Comparison of ENCODE assay signal across 12 cellular contexts in the genomic region with DNA sequence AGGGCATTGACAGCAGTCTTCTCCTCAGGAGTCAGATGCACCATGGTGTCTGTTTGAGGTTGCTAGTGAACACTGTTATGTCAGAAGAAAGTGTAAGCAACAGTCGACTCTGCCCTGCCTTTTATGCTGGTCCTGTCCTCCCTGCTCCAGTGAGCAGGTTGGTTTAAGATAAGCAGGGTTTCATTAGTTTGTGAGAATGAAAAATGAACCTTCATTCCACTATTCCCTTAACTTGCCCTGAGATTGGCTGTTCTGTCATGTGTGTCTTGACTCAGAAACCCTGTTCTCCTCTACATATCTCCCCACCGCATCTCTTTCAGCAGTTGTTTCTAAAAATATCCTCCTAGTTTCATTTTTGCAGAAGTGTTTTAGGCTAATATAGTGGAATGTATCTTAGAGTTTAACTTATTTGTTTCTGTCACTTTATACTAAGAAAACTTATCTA. TPM values are rescaled to one million over a fixed set of nuclear protein-coding genes. Genes with fewer than 3 reads are reported as not detected.
DNase-seq lines count a peak whose midpoint lies in the region; ATAC-seq and TF ChIP-seq lines count a peak whose summit lies in the region.
"Had no signal": no experiment of that assay in that cellular context is flagged by ENCODE, and none has a peak within 500 bp of the region (broad histone marks: within the 10 kb centered on the region; RNA-seq: fewer than 3 reads in every experiment).

TSS of gene HBD (minus strand) at position 94 of the 445 bp plus-strand sequence. CDS start at position 44, 50 bp downstream.

- H3K9ac ChIP-seq in GM23248 = no peak within 1 kb of the TSS
- H3K9ac ChIP-seq in fibroblast of lung (ENCODE audit: insufficient read depth, low read length) = no peak within 1 kb of the TSS
- H3K9ac ChIP-seq: parathyroid adenoma had no signal

- H3K4me1 ChIP-seq in GM23248 (ENCODE audit: insufficient read depth) (no peaks in the 10 kb centered on the region; the same call in 1 of the 2 replicates), fibroblast of lung (ENCODE audit: control insufficient read depth, extremely low read depth, insufficient read depth, low read length) (peaks cover 9% of the 10 kb centered on the region), upper lobe of left lung (no peaks in the 10 kb centered on the region)
- H3K4me1 ChIP-seq: parathyroid adenoma had no signal

- TF ChIP-seq POLR2A in GM18505 (IDR thresholded peaks at IDR 0.05; ENCODE audit: borderline replicate concordance, extremely low read depth, insufficient read depth, insufficient read length) = no peak
- TF ChIP-seq POLR2A in upper lobe of left lung (IDR thresholded peaks at IDR 0.05) = no peak

- H3K4me2 ChIP-seq in GM23248 (ENCODE audit: unreplicated experiment) = peak within 1 kb of the TSS; percentile 39
- H3K4me2 ChIP-seq in fibroblast of lung (ENCODE audit: extremely low read depth, insufficient read depth, low read length) = peak within 1 kb of the TSS; percentile 68

- H3K79me2 ChIP-seq in GM23248 (ENCODE audit: insufficient read depth) (no peaks in the 10 kb centered on the region), fibroblast of lung (ENCODE audit: control insufficient read depth, insufficient read depth, low read length) (no peaks in the 10 kb centered on the region)
- H3K79me2 ChIP-seq: parathyroid adenoma had no signal

- H3K9me3 ChIP-seq in GM23248 (ENCODE audit: low read depth) = no peaks in the 10 kb centered on the region
- H3K9me3 ChIP-seq in fibroblast of lung (ENCODE audit: control insufficient read depth, insufficient read depth, low read depth, low read length) = no peaks in the 10 kb centered on the region
- no peaks in the 10 kb centered on the region for H3K9me3 ChIP-seq in upper lobe of left lung

- no peaks in the 10 kb centered on the region for H3K9me2 ChIP-seq in GM23248 (ENCODE audit: insufficient read depth)

- H2AFZ ChIP-seq in GM23248 (peak within 1 kb of the TSS; percentile 56), fibroblast of lung (ENCODE audit: low read length) (peak within 1 kb of the TSS; percentile 83)
- H2AFZ ChIP-seq: parathyroid adenoma had no signal

- H3K27me3 ChIP-seq in GM23248 (replicated peaks; ENCODE audit: insufficient read depth) (no peaks in the 10 kb centered on the region), fibroblast of lung (ENCODE audit: control insufficient read depth, insufficient read depth, low read length) (no peaks in the 10 kb centered on the region), upper lobe of left lung (no peaks in the 10 kb centered on the region)

- DNase-seq in GM23248 (peak; percentile 64), fibroblast of lung (ENCODE audit: low read depth in 2 of 2) (peak; percentile 15 to 55), islet precursor cell (no peak), SHP77 (lab: John Stamatoyannopoulos, UW) (no peak), upper lobe of left lung (no peak)
- no peak for DNase-seq in activated CD4-positive, alpha-beta T cell treated with anti-CD3 and anti-CD28 coated beads for 48 hours
- DNase-seq: activated naive CD4-positive, alpha-beta T cell treated with anti-CD3 and anti-CD28 coated beads for 36 hours; KG1; SW 1271 had no signal

- H3K4me3 ChIP-seq in GM23248 = peak within 1 kb of the TSS; percentile 17
- H3K4me3 ChIP-seq in fibroblast of lung (replicated peaks in 1 of 4; ENCODE audit: control extremely low read depth in 1 of 4, insufficient read depth in 1 of 4, low read depth in 3 of 4, low read length in 4 of 4) = peak within 1 kb of the TSS in 1 of 4 experiments; percentile 3
- H3K4me3 ChIP-seq in upper lobe of left lung = no peak within 1 kb of the TSS

- H4K20me1 ChIP-seq in GM23248 (ENCODE audit: insufficient read depth) (no peaks in the 10 kb centered on the region), fibroblast of lung (ENCODE audit: control insufficient read depth, extremely low read depth, insufficient read depth, low read length) (no peaks in the 10 kb centered on the region)

- in situ Hi-C loops in GM23248 (cut with MboI) = no loop called here

- TF ChIP-seq EP300 in upper lobe of left lung (IDR thresholded peaks at IDR 0.05) = no peak

- WGBS in GM23248 (ENCODE audit: low coverage in 1 of 2, low lambda C conversion rate in 2 of 2, missing lambda C conversion rate in 2 of 2), 2 experiments = 7 to 27% methylated on average over 2 of the region's 2 CpGs
- 22 to 39% methylated on average over 2 of the region's 2 CpGs for WGBS in upper lobe of left lung, 2 donors

- H3K27ac ChIP-seq in GM23248 = no peak within 1 kb of the TSS
- no peak within 1 kb of the TSS for H3K27ac ChIP-seq in fibroblast of lung (ENCODE audit: insufficient read depth, low read length)
- no peak within 1 kb of the TSS for H3K27ac ChIP-seq in upper lobe of left lung
- H3K27ac ChIP-seq: parathyroid adenoma had no signal

- ATAC-seq in GM18505 (IDR thresholded peaks at IDR 0.05; ENCODE audit: unreplicated experiment) = peak; percentile 85
- peak; percentile 88 for ATAC-seq in HG03571 (IDR thresholded peaks at IDR 0.05; ENCODE audit: unreplicated experiment)
- ATAC-seq in upper lobe of left lung (ENCODE audit: low FRiP score in 2 of 2) = no peak

- H3F3A ChIP-seq in GM23248 (ENCODE audit: insufficient read depth) = 0 out of 2 replicates have a peak, but pooled peaks cover 5% of the 10 kb centered on the region

- H3K36me3 ChIP-seq in GM23248 (ENCODE audit: low read depth) = no peaks in the 10 kb centered on the region
- no peaks in the 10 kb centered on the region for H3K36me3 ChIP-seq in fibroblast of lung (ENCODE audit: control insufficient read depth, insufficient read depth, low read length)
- H3K36me3 ChIP-seq in upper lobe of left lung = no peaks in the 10 kb centered on the region

- TF ChIP-seq CTCF in fibroblast of lung (conservative IDR thresholded peaks at IDR 0.05 in 1 of 2, IDR thresholded peaks at IDR 0.05 in 1 of 2; ENCODE audit: low read depth in 1 of 2, low read length in 2 of 2) (no peak), upper lobe of left lung (IDR thresholded peaks at IDR 0.05) (no peak)

RNA-seq across cellular contexts. Expression of gene HBD, which starts in this region (rescaled TPM):
- total RNA-seq in GM23248 (2014; rRNA removed; shearing (Covaris generic)) = not detected in 2 replicates
- polyA plus RNA-seq in GM23248 (2016; fragmentation: Nextera tagmentation; extraction: Ambion mirVana) (not detected in 2 replicates), fibroblast of lung (17.1 and 53.4 TPM in 2 replicates)
- total RNA-seq in fibroblast of lung (5.9 TPM in 1 of 2 replicates, not detected in the other), upper lobe of left lung (1 to 10 TPM in 1 of 6 donors, not detected in 5; 7.2 TPM)
- 9.7 and 29.1 TPM in 2 replicates for polyA plus RNA-seq in fibroblast of lung (2012)
- polyA minus RNA-seq in fibroblast of lung (ENCODE audit: low replicate concordance) = 14.9 and 15.9 TPM in 2 replicates
- total RNA-seq: activated naive CD4-positive, alpha-beta T cell treated with anti-CD3 and anti-CD28 coated beads for 36 hours had no signal

Comparison
In these comparisons a context has a peak if more than half of its experiments do, and no peak if none do; other contexts are left out.
1. RNA of gene HBD (polyA plus RNA-seq): 9.7 to 53.4 TPM in fibroblast of lung; not detected in GM23248; every median in the first group is over 10 times any median in the second.
2. Peak in DNase-seq, H3K4me3 ChIP-seq and H3K4me2 ChIP-seq in GM23248; RNA of the gene not detected or under 1 TPM.
3. ATAC-seq: peak in GM18505 (single experiment) and HG03571 (single experiment); none in upper lobe of left lung (0 of 2).
4. DNase-seq: peak in fibroblast of lung (2 of 2); none in islet precursor cell (single experiment), SHP77 (0 of 2), upper lobe of left lung (0 of 2) and activated CD4-positive, alpha-beta T cell treated with anti-CD3 and anti-CD28 coated beads for 48 hours (single experiment).